ENCODE assay signal across 2 cellular contexts in the genomic region with DNA sequence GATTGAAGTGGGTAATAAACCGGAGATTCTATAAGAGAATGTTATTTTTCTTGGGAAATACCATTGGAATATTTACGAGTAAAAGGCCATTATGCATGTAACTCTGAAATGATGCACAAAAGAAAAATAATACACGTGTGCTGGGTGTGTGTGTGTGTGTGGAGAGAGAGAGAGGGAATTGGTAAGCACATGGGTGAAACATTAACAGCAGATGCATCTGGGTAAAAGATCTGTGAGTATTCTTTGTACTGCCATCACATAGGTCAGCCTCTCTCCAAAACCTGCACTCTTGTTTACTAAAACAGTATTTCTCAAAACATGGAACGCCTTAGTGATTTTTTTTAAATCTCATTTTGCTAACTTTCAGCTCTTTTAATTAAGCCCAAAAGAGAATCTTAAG.
TF ChIP-seq lines count a peak whose summit lies in the region.

No MANE protein-coding gene starts in this region.

TF ChIP-seq in H1, 55 proteins besides CTCF, POLR2A, EP300 and RAD21 (continued from another document):
- TF ChIP-seq ATF2 (IDR thresholded peaks at IDR 0.05; ENCODE audit: low read length) = no peak
- TF ChIP-seq GTF2F1 (IDR thresholded peaks at IDR 0.05; ENCODE audit: borderline replicate concordance, low read depth, low read length) = no peak
- TF ChIP-seq SUZ12 (IDR thresholded peaks at IDR 0.05; ENCODE audit: low read length) = no peak
- TF ChIP-seq KDM4A (IDR thresholded peaks at IDR 0.05; ENCODE audit: low read depth, low read length, severe bottlenecking) = no peak
- TF ChIP-seq SRF (IDR thresholded peaks at IDR 0.05; ENCODE audit: low read depth, low read length) = no peak
- TF ChIP-seq CBX8 (IDR thresholded peaks at IDR 0.05; ENCODE audit: borderline replicate concordance, low read depth, low read length) = no peak
- no peak for TF ChIP-seq MAX (IDR thresholded peaks at IDR 0.05)
- no peak for TF ChIP-seq USF2 (IDR thresholded peaks at IDR 0.05; ENCODE audit: low read length)
- TF ChIP-seq JUN (IDR thresholded peaks at IDR 0.05; ENCODE audit: low read depth, low read length) = no peak
- no peak for TF ChIP-seq MAFK (IDR thresholded peaks at IDR 0.05; ENCODE audit: low read depth, low read length)
- TF ChIP-seq TAF1 (IDR thresholded peaks at IDR 0.05; ENCODE audit: low read depth, low read length) = no peak

TF ChIP-seq in liver, 16 proteins besides CTCF, POLR2A, EP300 and RAD21 (continued from another document):
- TF ChIP-seq, protein P1, sequence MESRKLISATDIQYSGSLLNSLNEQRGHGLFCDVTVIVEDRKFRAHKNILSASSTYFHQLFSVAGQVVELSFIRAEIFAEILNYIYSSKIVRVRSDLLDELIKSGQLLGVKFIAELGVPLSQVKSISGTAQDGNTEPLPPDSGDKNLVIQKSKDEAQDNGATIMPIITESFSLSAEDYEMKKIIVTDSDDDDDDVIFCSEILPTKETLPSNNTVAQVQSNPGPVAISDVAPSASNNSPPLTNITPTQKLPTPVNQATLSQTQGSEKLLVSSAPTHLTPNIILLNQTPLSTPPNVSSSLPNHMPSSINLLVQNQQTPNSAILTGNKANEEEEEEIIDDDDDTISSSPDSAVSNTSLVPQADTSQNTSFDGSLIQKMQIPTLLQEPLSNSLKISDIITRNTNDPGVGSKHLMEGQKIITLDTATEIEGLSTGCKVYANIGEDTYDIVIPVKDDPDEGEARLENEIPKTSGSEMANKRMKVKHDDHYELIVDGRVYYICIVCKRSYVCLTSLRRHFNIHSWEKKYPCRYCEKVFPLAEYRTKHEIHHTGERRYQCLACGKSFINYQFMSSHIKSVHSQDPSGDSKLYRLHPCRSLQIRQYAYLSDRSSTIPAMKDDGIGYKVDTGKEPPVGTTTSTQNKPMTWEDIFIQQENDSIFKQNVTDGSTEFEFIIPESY (IDR thresholded peaks at IDR 0.05) = no peak
- TF ChIP-seq MAX (IDR thresholded peaks at IDR 0.05) (peak; percentile 62), SP1 (IDR thresholded peaks at IDR 0.05) (no peak), HNF4G (IDR thresholded peaks at IDR 0.05) (no peak), EGR1 (IDR thresholded peaks at IDR 0.05; ENCODE audit: low read depth in 2 of 2) (no peak), NR2F2 (IDR thresholded peaks at IDR 0.05) (no peak), YY1 (IDR thresholded peaks at IDR 0.05) (peak; percentile 48), GABPA (IDR thresholded peaks at IDR 0.05 in 1 of 2, conservative IDR thresholded peaks at IDR 0.05 in 1 of 2) (no peak), JUND (IDR thresholded peaks at IDR 0.05) (peak in 1 of 2 donors; percentile 26), TAF1 (conservative IDR thresholded peaks at IDR 0.05) (no peak), RXRA (IDR thresholded peaks at IDR 0.05) (peak in 1 of 2 donors; percentile 74)
- TF ChIP-seq, protein P2, sequence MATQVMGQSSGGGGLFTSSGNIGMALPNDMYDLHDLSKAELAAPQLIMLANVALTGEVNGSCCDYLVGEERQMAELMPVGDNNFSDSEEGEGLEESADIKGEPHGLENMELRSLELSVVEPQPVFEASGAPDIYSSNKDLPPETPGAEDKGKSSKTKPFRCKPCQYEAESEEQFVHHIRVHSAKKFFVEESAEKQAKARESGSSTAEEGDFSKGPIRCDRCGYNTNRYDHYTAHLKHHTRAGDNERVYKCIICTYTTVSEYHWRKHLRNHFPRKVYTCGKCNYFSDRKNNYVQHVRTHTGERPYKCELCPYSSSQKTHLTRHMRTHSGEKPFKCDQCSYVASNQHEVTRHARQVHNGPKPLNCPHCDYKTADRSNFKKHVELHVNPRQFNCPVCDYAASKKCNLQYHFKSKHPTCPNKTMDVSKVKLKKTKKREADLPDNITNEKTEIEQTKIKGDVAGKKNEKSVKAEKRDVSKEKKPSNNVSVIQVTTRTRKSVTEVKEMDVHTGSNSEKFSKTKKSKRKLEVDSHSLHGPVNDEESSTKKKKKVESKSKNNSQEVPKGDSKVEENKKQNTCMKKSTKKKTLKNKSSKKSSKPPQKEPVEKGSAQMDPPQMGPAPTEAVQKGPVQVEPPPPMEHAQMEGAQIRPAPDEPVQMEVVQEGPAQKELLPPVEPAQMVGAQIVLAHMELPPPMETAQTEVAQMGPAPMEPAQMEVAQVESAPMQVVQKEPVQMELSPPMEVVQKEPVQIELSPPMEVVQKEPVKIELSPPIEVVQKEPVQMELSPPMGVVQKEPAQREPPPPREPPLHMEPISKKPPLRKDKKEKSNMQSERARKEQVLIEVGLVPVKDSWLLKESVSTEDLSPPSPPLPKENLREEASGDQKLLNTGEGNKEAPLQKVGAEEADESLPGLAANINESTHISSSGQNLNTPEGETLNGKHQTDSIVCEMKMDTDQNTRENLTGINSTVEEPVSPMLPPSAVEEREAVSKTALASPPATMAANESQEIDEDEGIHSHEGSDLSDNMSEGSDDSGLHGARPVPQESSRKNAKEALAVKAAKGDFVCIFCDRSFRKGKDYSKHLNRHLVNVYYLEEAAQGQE (IDR thresholded peaks at IDR 0.05) = no peak
